1 cellular context compared by ENCODE assay signal in the genomic region with DNA sequence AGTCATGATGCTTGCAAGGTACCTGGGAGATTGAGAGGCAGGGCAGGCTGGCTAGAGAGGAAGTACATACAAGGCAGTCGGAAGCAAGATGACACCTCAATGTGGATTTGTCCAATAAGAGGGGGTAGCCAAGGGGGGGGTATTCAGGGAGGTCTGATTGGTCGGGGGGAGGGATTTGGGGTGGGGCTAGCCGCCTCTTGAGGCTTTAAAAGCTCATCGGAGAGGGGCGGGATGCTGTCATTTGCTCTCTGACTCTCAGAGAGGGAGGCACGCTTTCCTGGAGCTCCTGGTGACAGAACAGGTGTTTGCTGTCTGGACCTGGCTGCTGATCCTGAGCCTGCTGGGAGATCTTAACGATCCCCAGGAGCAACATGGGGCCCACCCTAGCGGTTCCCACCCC.
TF ChIP-seq lines count a peak whose summit lies in the region.

A gene (plus strand): TSS at position 234 of the 400 bp plus-strand sequence. CDS start 138 bp downstream, at position 372.

TF ChIP-seq in H1, 55 proteins besides CTCF, POLR2A, EP300 and RAD21:
- no peak for TF ChIP-seq TEAD4 (IDR thresholded peaks at IDR 0.05; ENCODE audit: low read depth, low read length)
- no peak for TF ChIP-seq JUN (IDR thresholded peaks at IDR 0.05; ENCODE audit: low read depth, low read length)
- no peak for TF ChIP-seq CEBPB (IDR thresholded peaks at IDR 0.05; ENCODE audit: low read depth, low read length)
- no peak for TF ChIP-seq KDM5A (IDR thresholded peaks at IDR 0.05; ENCODE audit: low read length)
- no peak for TF ChIP-seq EGR1 (IDR thresholded peaks at IDR 0.05; ENCODE audit: borderline replicate concordance, low read depth, low read length)
